Comparison of ENCODE assay signal across 8 cellular contexts in the genomic region with DNA sequence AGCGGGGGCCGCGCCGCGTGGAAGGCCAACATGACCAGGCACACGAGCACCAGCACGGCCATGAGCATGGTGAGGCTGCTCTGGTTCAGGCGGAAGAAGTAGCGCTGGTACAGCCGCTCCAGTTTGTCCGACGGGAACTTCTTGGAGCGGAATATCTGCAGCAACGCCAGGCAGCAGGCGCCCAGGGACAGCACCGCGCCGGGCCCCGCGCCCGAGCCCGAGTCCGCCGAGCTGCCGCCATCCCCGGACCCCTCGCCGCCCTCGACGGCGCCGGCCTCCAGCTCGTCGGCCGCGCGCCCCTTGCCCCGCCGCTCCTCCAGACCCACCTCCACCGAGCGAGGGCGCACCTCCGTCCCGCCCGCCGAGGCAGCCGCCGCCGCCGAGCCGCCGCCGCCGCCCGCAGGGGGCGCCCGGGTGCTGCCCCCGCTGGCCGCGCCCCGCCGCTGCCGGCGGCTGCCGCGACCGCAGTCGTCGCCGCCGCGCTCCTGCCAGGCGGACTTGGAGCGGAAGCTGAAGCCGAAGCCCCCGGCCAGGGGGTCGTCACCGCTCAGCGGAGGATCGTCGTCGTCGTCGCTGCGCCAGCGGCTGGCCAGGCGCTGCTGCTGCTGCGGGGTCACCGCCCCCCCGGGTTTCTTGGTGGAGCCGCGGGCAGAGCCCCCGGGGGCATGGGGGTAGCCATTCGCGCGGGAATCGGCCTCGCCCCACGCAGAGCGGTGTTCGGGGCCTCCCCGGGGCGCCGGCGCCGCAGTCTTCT. TPM values are rescaled to one million over a fixed set of nuclear protein-coding genes. Genes with fewer than 3 reads are reported as not detected.
DNase-seq lines count a peak whose midpoint lies in the region; ATAC-seq, FAIRE-seq and TF ChIP-seq lines count a peak whose summit lies in the region.

No MANE protein-coding gene starts in this region.

- CTCF ChIA-PET in Panc1 (lab: Charles Lee) = interaction anchor here (1.1 kb wide), 1 partner anchor 15 kb away, joined by 3 read pairs; no protein-coding TSS in a partner anchor

- H3K36me3 ChIP-seq in Panc1 (ENCODE audit: control insufficient read depth, insufficient read depth, low read length) (no peaks in the 10 kb centered on the region), breast epithelium (no peaks in the 10 kb centered on the region), lung (ENCODE audit: control insufficient read depth in 2 of 2, insufficient read depth in 2 of 2, low read length in 2 of 2) (no peaks in the 10 kb centered on the region)

- WGBS in lung, 2 donors = 16 to 22% methylated on average over 65 to 106 of the region's 106 CpGs

- TF ChIP-seq POLR2A in breast epithelium (IDR thresholded peaks at IDR 0.05) = no peak

- H3K9me3 ChIP-seq in Panc1 (ENCODE audit: control insufficient read depth, insufficient read depth, low read depth, low read length) (no peaks in the 10 kb centered on the region), breast epithelium (no peaks in the 10 kb centered on the region), lung (ENCODE audit: control insufficient read depth in 2 of 2, insufficient read depth in 1 of 2, low read length in 1 of 2) (peaks cover 0 to 4% of the 10 kb centered on the region in 2 donors)

- H3K4me3 ChIP-seq in Panc1 (ENCODE audit: low read depth in 2 of 2, low read length in 2 of 2) (peak overlapping the region; percentile 52 to 58), breast epithelium (peak overlapping the region; percentile 55 to 78 (median 68)), lung (peak overlapping the region; percentile 39)

- intact Hi-C loops in Panc1 (cut with micrococcal nuclease; ENCODE audit: unreplicated experiment) = no loop called here
- intact Hi-C loops in breast epithelium (cut with DNase I; ENCODE audit: low total_unique reads) = no loop called here

- POLR2A ChIA-PET in Panc1 (lab: Charles Lee) = no interaction called here

- FAIRE-seq in D721Med (lab: Jason Lieb, UNC) = no peak
- no peak for FAIRE-seq in urothelium cell line (lab: Jason Lieb, UNC)

- peak; percentile 63 for ATAC-seq in Panc1
- no peak for ATAC-seq in lung (ENCODE audit: insufficient read depth, low FRiP score)
- peak; percentile 38 for ATAC-seq in stimulated activated naive CD8-positive, alpha-beta T cell treated with anti-CD3 and anti-CD28 coated beads, Interleukin-15, Interleukin-2, amounts not matched to agents 100 U/mL and 50 U/mL, for 24 hours

- no TSS peak for BruUV-seq in Panc1 (replicated peaks; lab: Mats Ljungman, UMichigan)

- H3K27ac ChIP-seq in Panc1 (ENCODE audit: low read length) (no peak overlapping the region), breast epithelium (peak overlapping the region; percentile 62 to 71), lung (ENCODE audit: low read depth in 1 of 2, low read length in 1 of 2) (peak overlapping the region in 1 of 2 donors; percentile 96)

- peaks cover 27% of the 10 kb centered on the region for H3K27me3 ChIP-seq in Panc1 (ENCODE audit: control insufficient read depth, insufficient read depth, low read length)
- H3K27me3 ChIP-seq in breast epithelium = peaks cover 0 to 4% of the 10 kb centered on the region in 2 donors
- H3K27me3 ChIP-seq in lung (ENCODE audit: control insufficient read depth, insufficient read depth) = no peaks in the 10 kb centered on the region

- peak; percentile 37 for TF ChIP-seq CTCF in D721Med (IDR thresholded peaks at IDR 0.05; ENCODE audit: insufficient read depth, missing control alignments)
- peak; percentile 99 for TF ChIP-seq CTCF in Panc1 (IDR thresholded peaks at IDR 0.05)
- TF ChIP-seq CTCF in breast epithelium (IDR thresholded peaks at IDR 0.05) = no peak
- no peak for TF ChIP-seq CTCF in lung (IDR thresholded peaks at IDR 0.05; ENCODE audit: control extremely low read depth, extremely low read depth)

- no peaks in the 10 kb centered on the region; the same call in 1 of the 2 replicates for H3K4me1 ChIP-seq in Panc1 (ENCODE audit: control insufficient read depth, insufficient read depth, low read length)
- no peaks in the 10 kb centered on the region for H3K4me1 ChIP-seq in breast epithelium
- H3K4me1 ChIP-seq in lung (ENCODE audit: control insufficient read depth in 2 of 2, insufficient read depth in 2 of 2, low read length in 2 of 2) = peaks cover 5 to 15% of the 10 kb centered on the region in 2 donors

- DNase-seq in D721Med (ENCODE audit: insufficient read length, low spot score) (no peak), Panc1 (ENCODE audit: low read depth, low spot score) (no peak), breast epithelium (ENCODE audit: low spot score in 2 of 2) (no peak), lung (ENCODE audit: low spot score) (no peak), NCI-H510A treated with DMSO at 0.1 percent for 48 hours (lab: John Stamatoyannopoulos, UW) (no peak), urothelium cell line (ENCODE audit: low spot score) (no peak), NCI-H510A (lab: John Stamatoyannopoulos, UW) (no peak)
- DNase-seq in stimulated activated naive CD8-positive, alpha-beta T cell treated with anti-CD3 and anti-CD28 coated beads, Interleukin-15, Interleukin-2, amounts not matched to agents 100 U/mL and 50 U/mL, for 24 hours = peak; percentile 67

- in situ Hi-C loops in Panc1 (cut with HindIII; ENCODE audit: low pct_unique_long_range_greater_than_20kb, low sequenced_read_pairs) = no loop called here

RNA-seq across cellular contexts. Expression of a gene that starts 1.0 kb away (rescaled TPM):
- total RNA-seq in Panc1 (2021; ENCODE audit: unreplicated experiment) = 1.4 TPM
- polyA plus RNA-seq in Panc1 (2012; ENCODE audit: insufficient read length) = 2.5 TPM
- 10 to 100 TPM; 10.1 to 32.5 (median 11.5) TPM for total RNA-seq in breast epithelium
- total RNA-seq in lung = 1 to 10 TPM; 3.2 to 8.4 TPM
- 1 to 10 TPM; 1.2 to 1.7 TPM for polyA plus RNA-seq in lung

Comparison
In these comparisons a context has a peak if more than half of its experiments do, and no peak if none do; other contexts are left out.
1. CTCF ChIP-seq: peak in D721Med (single experiment) and Panc1 (single experiment); none in breast epithelium (0 of 3) and lung (single experiment).
2. Peak in every context shown above with its lines, with median percentiles within 50 percentile points of each other: H3K4me3 ChIP-seq.